Comparison of ENCODE assay signal across 1 cellular context in genomic region chr16:12791340-12791739, GRCh38.
TF ChIP-seq lines count a peak whose summit lies in the region.

No MANE protein-coding gene starts in this region.

TF ChIP-seq in K562, 482 proteins besides CTCF, POLR2A, EP300 and RAD21 (continued from another document):
- peak; percentile 60 for TF ChIP-seq ATF3 (IDR thresholded peaks at IDR 0.05)
- TF ChIP-seq ATF3 (CRISPR knock-in tag; conservative IDR thresholded peaks at IDR 0.05), result no peak
TF ChIP-seq in K562: peak in this region for 2.
